18 cellular contexts compared by ENCODE assay signal in genomic region chr17:35255316-35255715, GRCh38.
DNase-seq lines count a peak whose midpoint lies in the region; ATAC-seq and FAIRE-seq lines count a peak whose summit lies in the region.
"Had no signal": no experiment of that assay in that cellular context is flagged by ENCODE, and none has a peak within 500 bp of the region (broad histone marks: within the 10 kb centered on the region; RNA-seq: fewer than 3 reads in every experiment).

No MANE protein-coding gene starts in this region.

- H3K27ac Mint-ChIP-seq in stimulated activated naive CD8-positive, alpha-beta T cell treated with anti-CD3 and anti-CD28 coated beads, Interleukin-15, Interleukin-2, amounts not matched to agents 100 ng/mL and 50 ng/mL, for 24 hours: peak overlapping the region; percentile 24
- H3K27ac Mint-ChIP-seq in stimulated activated naive CD8-positive, alpha-beta T cell treated with anti-CD3 and anti-CD28 coated beads, Interleukin-15, amount 100 ng/mL, for 72 hours: peak overlapping the region in 1 of 2 donors; percentile 33
- peak overlapping the region; percentile 89 for H3K27ac Mint-ChIP-seq in activated naive CD8-positive, alpha-beta T cell

- H3K36me3 Mint-ChIP-seq in stimulated activated naive CD8-positive, alpha-beta T cell treated with anti-CD3 and anti-CD28 coated beads, Interleukin-15, Interleukin-2, amounts not matched to agents 100 ng/mL and 50 ng/mL, for 24 hours (ENCODE audit: low read depth): peaks cover 34% of the 10 kb centered on the region
- H3K36me3 Mint-ChIP-seq in activated naive CD8-positive, alpha-beta T cell: peaks cover 23% of the 10 kb centered on the region

- H3K27ac ChIP-seq in muscle layer of colon (ENCODE audit: low read depth, low read length): peak overlapping the region; percentile 31

- no peaks in the 10 kb centered on the region for H3K27me3 Mint-ChIP-seq in stimulated activated naive CD8-positive, alpha-beta T cell treated with anti-CD3 and anti-CD28 coated beads, Interleukin-15, Interleukin-2, amounts not matched to agents 100 ng/mL and 50 ng/mL, for 24 hours
- no peaks in the 10 kb centered on the region for H3K27me3 Mint-ChIP-seq in stimulated activated naive CD8-positive, alpha-beta T cell treated with anti-CD3 and anti-CD28 coated beads, Interleukin-15, amount 100 ng/mL, for 72 hours
- H3K27me3 Mint-ChIP-seq in activated naive CD8-positive, alpha-beta T cell: no peaks in the 10 kb centered on the region

- peaks cover 85% of the 10 kb centered on the region for H3K4me1 Mint-ChIP-seq in stimulated activated naive CD8-positive, alpha-beta T cell treated with anti-CD3 and anti-CD28 coated beads, Interleukin-15, Interleukin-2, amounts not matched to agents 100 ng/mL and 50 ng/mL, for 24 hours (ENCODE audit: low read depth)
- H3K4me1 Mint-ChIP-seq in stimulated activated naive CD8-positive, alpha-beta T cell treated with anti-CD3 and anti-CD28 coated beads, Interleukin-15, amount 100 ng/mL, for 72 hours: peaks cover 85% of the 10 kb centered on the region
- H3K4me1 Mint-ChIP-seq in activated naive CD8-positive, alpha-beta T cell (ENCODE audit: low read depth): peaks cover 86% of the 10 kb centered on the region

- no peaks in the 10 kb centered on the region for H3K36me3 ChIP-seq in muscle layer of colon (ENCODE audit: insufficient read depth, low read length)
- H3K36me3 ChIP-seq: SJCRH30 had no signal

- peaks cover 54% of the 10 kb centered on the region for H3K4me1 ChIP-seq in muscle layer of colon (ENCODE audit: insufficient read depth, low read length)

- H3K9ac ChIP-seq in muscle layer of colon (ENCODE audit: low read length): no peak overlapping the region

- H3K9me3 ChIP-seq in muscle layer of colon (ENCODE audit: low read length): no peaks in the 10 kb centered on the region
- H3K9me3 ChIP-seq: SJCRH30 had no signal

- FAIRE-seq in RCC 7860 (lab: Jason Lieb, UNC): no peak
- FAIRE-seq: D721Med, G401.6 had no signal

- no peak overlapping the region for H3K4me3 ChIP-seq in muscle layer of colon (ENCODE audit: low read depth in 1 of 2, low read length in 2 of 2)
- H3K4me3 ChIP-seq: SJCRH30 had no signal

- no peaks in the 10 kb centered on the region for H3K9me3 Mint-ChIP-seq in stimulated activated naive CD8-positive, alpha-beta T cell treated with anti-CD3 and anti-CD28 coated beads, Interleukin-15, Interleukin-2, amounts not matched to agents 100 ng/mL and 50 ng/mL, for 24 hours
- H3K9me3 Mint-ChIP-seq in stimulated activated naive CD8-positive, alpha-beta T cell treated with anti-CD3 and anti-CD28 coated beads, Interleukin-15, amount 100 ng/mL, for 72 hours: peaks cover 0 to 6% of the 10 kb centered on the region in 2 donors
- H3K9me3 Mint-ChIP-seq in activated naive CD8-positive, alpha-beta T cell (ENCODE audit: low read depth): no peaks in the 10 kb centered on the region

- no peaks in the 10 kb centered on the region for H3K27me3 ChIP-seq in muscle layer of colon (ENCODE audit: control insufficient read depth in 1 of 2, insufficient read depth in 2 of 2, low read length in 2 of 2)
- H3K27me3 ChIP-seq: SJCRH30 had no signal

- ATAC-seq in stimulated activated naive CD8-positive, alpha-beta T cell treated with anti-CD3 and anti-CD28 coated beads, Interleukin-15, amount 100 ng/mL, for 72 hours: no peak
- ATAC-seq: left colon had no signal

- no peak for DNase-seq in stimulated activated naive CD8-positive, alpha-beta T cell treated with anti-CD3 and anti-CD28 coated beads, Interleukin-15, amount 100 ng/mL, for 72 hours
- DNase-seq in NCI-H524 (lab: John Stamatoyannopoulos, UW) (no peak), cerebellar nuclear complex (lab: John Stamatoyannopoulos, UW) (no peak), RCC 7860 (ENCODE audit: low spot score) (no peak), NCI-H2081 treated with DMSO at 0.1 percent for 48 hours (lab: John Stamatoyannopoulos, UW) (no peak)
- DNase-seq: activated CD4-positive, CD25-positive, alpha-beta regulatory T cell; activated gamma-delta T cell treated with Interleukin-2 at 50 U/mL for 16 hours; foreskin melanocyte; left colon; NCI-H1930; NCI-H510A; SJCRH30; stimulated activated CD4-positive, alpha-beta T cell treated with anti-CD3 and anti-CD28 coated beads, Interleukin-2, amount 100 ng/mL, for 24 hours had no signal

- H3K4me3 Mint-ChIP-seq in stimulated activated naive CD8-positive, alpha-beta T cell treated with anti-CD3 and anti-CD28 coated beads, Interleukin-15, Interleukin-2, amounts not matched to agents 100 ng/mL and 50 ng/mL, for 24 hours: no peak overlapping the region
- H3K4me3 Mint-ChIP-seq in stimulated activated naive CD8-positive, alpha-beta T cell treated with anti-CD3 and anti-CD28 coated beads, Interleukin-15, amount 100 ng/mL, for 72 hours: no peak overlapping the region
- H3K4me3 Mint-ChIP-seq in activated naive CD8-positive, alpha-beta T cell: peak overlapping the region; percentile 12
